Comparison of ENCODE assay signal across 14 cellular contexts in genomic region chr4:6694177-6694901, GRCh38. TPM values are rescaled to one million over a fixed set of nuclear protein-coding genes. Genes with fewer than 3 reads are reported as not detected.
DNase-seq lines count a peak whose midpoint lies in the region; ATAC-seq and TF ChIP-seq lines count a peak whose summit lies in the region.
"Had no signal": no experiment of that assay in that cellular context is flagged by ENCODE, and none has a peak within 500 bp of the region (broad histone marks: within the 10 kb centered on the region; RNA-seq: fewer than 3 reads in every experiment).

No MANE protein-coding gene starts in this region.

- intact Hi-C loops in transverse colon (cut with DNase I; ENCODE audit: low total_unique reads) (no loop called here), dorsolateral prefrontal cortex (cut with DNase I) (no loop called here)

- no peaks in the 10 kb centered on the region for H3K36me3 ChIP-seq in transverse colon
- H3K36me3 ChIP-seq: heart left ventricle, sigmoid colon had no signal

- TF ChIP-seq CTCF in transverse colon (IDR thresholded peaks at IDR 0.05), result no peak
- no peak for TF ChIP-seq CTCF in dorsolateral prefrontal cortex (IDR thresholded peaks at IDR 0.05 in 54 of 56, conservative IDR thresholded peaks at IDR 0.05 in 2 of 56; ENCODE audit: low read depth in 1 of 56, partially characterized antibody in 56 of 56)

- H3K27ac ChIP-seq in epithelial cell of prostate, result peak overlapping the region; percentile 81
- H3K27ac ChIP-seq in transverse colon, result peak overlapping the region in 3 of 4 donors; percentile 0 to 42 (median 18)
- H3K27ac ChIP-seq in dorsolateral prefrontal cortex, result peak overlapping the region in 1 of 59 donors; percentile 12
- H3K27ac ChIP-seq: sigmoid colon had no signal

- DNase-seq in activated gamma-delta T cell (lab: John Stamatoyannopoulos, UW) (peak; percentile 20), activated gamma-delta T cell treated with Interleukin-2 at 50 U/mL for 16 hours (no peak), epithelial cell of prostate (ENCODE audit: low read depth, low spot score) (no peak), transverse colon (no peak), dorsolateral prefrontal cortex (no peak)
- DNase-seq: AML-193, heart left ventricle, mesendoderm, NCI-H2171, SHP77 treated with DMSO at 0.1 percent for 48 hours, sigmoid colon had no signal

- peak overlapping the region; percentile 100 for H3K27ac Mint-ChIP-seq in T-helper 1 cell treated with Interleukin-12 subunit alpha and Interleukin-12 subunit beta and Interleukin-4 antibody, amounts not matched to agents 30 μg/mL and 1 μg/mL, for 36 hours

- H3K27me3 ChIP-seq in transverse colon (no peaks in the 10 kb centered on the region), dorsolateral prefrontal cortex (no peaks in the 10 kb centered on the region)
- H3K27me3 ChIP-seq: heart left ventricle, sigmoid colon had no signal

- peak overlapping the region; percentile 81 for H3K4me3 Mint-ChIP-seq in T-helper 1 cell treated with Interleukin-12 subunit alpha and Interleukin-12 subunit beta and Interleukin-4 antibody, amounts not matched to agents 30 μg/mL and 1 μg/mL, for 36 hours

- no peaks in the 10 kb centered on the region for H3K9me3 Mint-ChIP-seq in T-helper 1 cell treated with Interleukin-12 subunit alpha and Interleukin-12 subunit beta and Interleukin-4 antibody, amounts not matched to agents 30 μg/mL and 1 μg/mL, for 36 hours

- ATAC-seq in GM19395 (IDR thresholded peaks at IDR 0.05; ENCODE audit: unreplicated experiment) (no peak), HG02884 (IDR thresholded peaks at IDR 0.05; ENCODE audit: unreplicated experiment) (no peak)
- ATAC-seq: heart left ventricle had no signal

- 57 to 84% methylated on average over 6 to 13 of the region's 16 CpGs for WGBS in transverse colon (ENCODE audit: low coverage in 1 of 2), 2 donors

- H3K4me1 Mint-ChIP-seq in T-helper 1 cell treated with Interleukin-12 subunit alpha and Interleukin-12 subunit beta and Interleukin-4 antibody, amounts not matched to agents 30 μg/mL and 1 μg/mL, for 36 hours (ENCODE audit: low read depth), result peaks cover 65% of the 10 kb centered on the region

- H3K4me3 ChIP-seq in transverse colon (no peak overlapping the region), dorsolateral prefrontal cortex (no peak overlapping the region)
- H3K4me3 ChIP-seq: sigmoid colon had no signal

- in situ Hi-C loops in transverse colon (cut with MboI; ENCODE audit: low pct_ligation_motif_present in 1 of 4, low pct_unique_long_range_greater_than_20kb in 1 of 4, low sequenced_read_pairs in 3 of 4), result no loop called here

- H3K9me3 ChIP-seq in transverse colon, result no peaks in the 10 kb centered on the region
- H3K9me3 ChIP-seq: heart left ventricle, sigmoid colon had no signal

- TF ChIP-seq EP300 in transverse colon (IDR thresholded peaks at IDR 0.05; ENCODE audit: low read depth), result no peak

- H3K36me3 Mint-ChIP-seq in T-helper 1 cell treated with Interleukin-12 subunit alpha and Interleukin-12 subunit beta and Interleukin-4 antibody, amounts not matched to agents 30 μg/mL and 1 μg/mL, for 36 hours (ENCODE audit: low read depth), result peaks cover 17% of the 10 kb centered on the region

- no peak for TF ChIP-seq POLR2A in transverse colon (IDR thresholded peaks at IDR 0.05)

- H3K27me3 Mint-ChIP-seq in T-helper 1 cell treated with Interleukin-12 subunit alpha and Interleukin-12 subunit beta and Interleukin-4 antibody, amounts not matched to agents 30 μg/mL and 1 μg/mL, for 36 hours (ENCODE audit: low read depth), result no peaks in the 10 kb centered on the region

- peaks cover 0 to 33% (median 14%) of the 10 kb centered on the region in 4 donors for H3K4me1 ChIP-seq in transverse colon

RNA-seq across cellular contexts. Expression of gene S100P, which starts 0.7 kb away (rescaled TPM):
- total RNA-seq in transverse colon, result 1 to 10 TPM in 2 of 4 donors, not detected in 2; 7.5 to 7.8 TPM
- total RNA-seq in dorsolateral prefrontal cortex, result 10 to 100 TPM in 1 of 120 experiments, 1 to 10 TPM in 41, under 1 TPM in 16, not detected in 62; 0.37 to 12.9 (median 1.8) TPM

RNA-seq across cellular contexts. Expression of gene MRFAP1L1, which starts 15.3 kb away (rescaled TPM):
- total RNA-seq in transverse colon, result 10 to 100 TPM; 18.3 to 51.0 (median 30.3) TPM
- 100 to 1,000 TPM in 7 of 120 experiments, 10 to 100 TPM in 113; 52.0 to 117 (median 80.0) TPM for total RNA-seq in dorsolateral prefrontal cortex

RNA-seq across cellular contexts. Expression of gene BLOC1S4, which starts 21.6 kb away (rescaled TPM):
- total RNA-seq in transverse colon (10 to 100 TPM in 3 of 4 donors, under 1 TPM in 1; 1.00 to 18.8 (median 12.4) TPM), dorsolateral prefrontal cortex (10 to 100 TPM in 38 of 120 experiments, 1 to 10 TPM in 82; 5.0 to 12.2 (median 9.0) TPM)

RNA-seq across cellular contexts. Expression of gene MRFAP1, which starts 53.9 kb away (rescaled TPM):
- total RNA-seq in transverse colon (100 to 1,000 TPM in 3 of 4 donors, 10 to 100 TPM in 1; 96.3 to 229 (median 125) TPM), dorsolateral prefrontal cortex (100 to 1,000 TPM; 242 to 474 (median 356) TPM)
